ENCODE assay signal across 14 cellular contexts in the genomic region with DNA sequence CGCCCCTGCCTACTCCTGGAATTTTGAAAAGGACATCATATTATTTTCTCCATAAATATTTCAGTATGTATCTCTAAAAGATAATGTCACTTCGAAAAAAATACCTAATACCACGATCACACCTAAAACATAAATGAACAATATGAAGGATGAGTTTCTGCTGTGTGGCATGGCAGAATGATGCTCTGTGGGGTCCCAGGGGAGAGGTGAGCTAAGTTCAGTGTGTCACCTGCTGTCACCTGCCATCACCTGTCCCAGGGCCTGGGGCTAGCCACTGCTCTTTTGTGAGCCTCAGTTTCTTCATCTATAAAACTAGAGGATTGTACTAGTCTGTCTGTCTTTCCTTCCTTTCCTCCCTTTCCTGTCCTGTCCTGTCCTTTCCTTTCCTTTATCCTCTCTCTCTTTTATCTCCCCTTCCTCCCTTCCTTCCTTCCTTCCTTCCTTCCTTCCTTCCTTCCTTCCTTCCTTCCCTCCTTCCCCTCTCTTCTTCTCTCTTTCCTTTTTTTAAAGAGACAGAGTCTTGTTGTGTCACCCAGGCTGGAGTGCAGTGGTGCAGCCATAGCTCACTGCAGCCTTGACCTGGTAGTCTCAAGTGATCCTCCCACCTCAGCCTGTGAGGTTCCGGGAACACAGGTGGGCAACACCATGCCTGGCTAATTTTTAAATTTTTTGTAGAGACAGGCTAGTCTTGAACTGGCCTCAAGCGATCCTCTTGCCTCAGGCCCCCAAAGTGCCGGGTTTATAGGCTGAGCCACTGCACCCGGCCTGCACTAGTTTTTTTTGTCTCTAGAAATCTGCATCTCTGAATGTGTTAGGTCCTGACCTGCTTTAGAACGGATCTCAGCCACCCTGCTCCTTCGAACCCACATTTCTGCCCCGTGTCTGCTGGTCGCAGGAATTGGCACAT. TPM values are rescaled to one million over a fixed set of nuclear protein-coding genes. Genes with fewer than 3 reads are reported as not detected.
DNase-seq lines count a peak whose midpoint lies in the region; ATAC-seq and TF ChIP-seq lines count a peak whose summit lies in the region.
"Had no signal": no experiment of that assay in that cellular context is flagged by ENCODE, and none has a peak within 500 bp of the region (broad histone marks: within the 10 kb centered on the region; RNA-seq: fewer than 3 reads in every experiment).

No MANE protein-coding gene starts in this region.

- H3K27me3 ChIP-seq in DND-41 (ENCODE audit: insufficient read depth, low read length, poor library complexity), result no peaks in the 10 kb centered on the region
- no peaks in the 10 kb centered on the region for H3K27me3 ChIP-seq in iPS-18a (ENCODE audit: control insufficient read depth, insufficient read depth, low read length)

- no peak for ATAC-seq in DND-41 (ENCODE audit: insufficient read depth, low read depth)
- ATAC-seq in stimulated activated memory B cell treated with anti-CD40 and anti-IgM and Interleukin-4, amounts not matched to agents 10 μg/mL and 1 μg/mL and 100 μg/mL, for 72 hours, result no peak
- ATAC-seq in HG03097 (IDR thresholded peaks at IDR 0.05; ENCODE audit: low FRiP score, unreplicated experiment), result no peak
- ATAC-seq: PC-3 had no signal

- H3K9ac ChIP-seq in DND-41 (ENCODE audit: low read depth, low read length) (no peak overlapping the region), iPS-18a (ENCODE audit: low read length) (no peak overlapping the region)

- H3K4me1 ChIP-seq in DND-41 (ENCODE audit: insufficient read depth, low read length) (peaks cover 23% of the 10 kb centered on the region), OCI-LY7 (ENCODE audit: insufficient read depth, low read length, poor library complexity, severe bottlenecking) (peaks cover 100% of the 10 kb centered on the region), iPS-18a (ENCODE audit: control insufficient read depth, low read depth, low read length) (peaks cover 45% of the 10 kb centered on the region)

- POLR2A ChIA-PET in OCI-LY7 (lab: Charles Lee), result interaction anchor here (0.7 to 3.3 kb wide), 14 partner anchors 10 to 125 kb away, joined by 3 to 28 read pairs (median 4); a partner anchor contains a TSS

- TF ChIP-seq CTCF in DND-41 (IDR thresholded peaks at IDR 0.05; ENCODE audit: borderline replicate concordance, extremely low read depth, low read length, poor library complexity, severe bottlenecking) (no peak), OCI-LY7 (conservative IDR thresholded peaks at IDR 0.05; ENCODE audit: low read length) (no peak)

- H3K4me3 ChIP-seq in DND-41 (ENCODE audit: low read depth in 1 of 2, low read length in 2 of 2) (no peak overlapping the region), OCI-LY7 (ENCODE audit: low read depth, low read length, poor library complexity, severe bottlenecking) (peak overlapping the region; percentile 74), iPS-18a (ENCODE audit: low read length) (peak overlapping the region; percentile 27)
- H3K4me3 ChIP-seq: prostate gland had no signal

- H3K27me3 Mint-ChIP-seq in stimulated activated memory B cell treated with anti-CD40 and anti-IgM and Interleukin-4, amounts not matched to agents 10 μg/mL and 1 μg/mL and 100 μg/mL, for 72 hours, result no peaks in the 10 kb centered on the region
- H3K27me3 Mint-ChIP-seq: activated naive CD8-positive, alpha-beta T cell had no signal

- no peak overlapping the region for H3K4me3 Mint-ChIP-seq in stimulated activated memory B cell treated with anti-CD40 and anti-IgM and Interleukin-4, amounts not matched to agents 10 μg/mL and 1 μg/mL and 100 μg/mL, for 72 hours
- H3K4me3 Mint-ChIP-seq: activated naive CD8-positive, alpha-beta T cell had no signal

- H3K9me3 ChIP-seq in DND-41 (ENCODE audit: insufficient read depth, low read length, severe bottlenecking), result no peaks in the 10 kb centered on the region
- peaks cover 4% of the 10 kb centered on the region; the same call in 1 of the 2 replicates for H3K9me3 ChIP-seq in OCI-LY7 (ENCODE audit: low read length)
- H3K9me3 ChIP-seq in iPS-18a (ENCODE audit: control insufficient read depth, low read depth, low read length), result no peaks in the 10 kb centered on the region
- H3K9me3 ChIP-seq: prostate gland had no signal

- intact Hi-C loops in OCI-LY7 (cut with micrococcal nuclease; ENCODE audit: unreplicated experiment), result no loop called here

- DNase-seq in DND-41 (no peak), OCI-LY7 (ENCODE audit: low spot score) (peak; percentile 77), HUDEP-2 (lab: John Stamatoyannopoulos, UW; ENCODE audit: unreplicated experiment in 76 of 76) (no peak), GM19238 (ENCODE audit: insufficient read length, low spot score) (no peak)
- DNase-seq in stimulated activated naive CD4-positive, alpha-beta T cell treated with Interleukin-2 at 50 U/mL for 16 hours (lab: John Stamatoyannopoulos, UW), result no peak
- DNase-seq: activated CD8-positive, alpha-beta memory T cell treated with anti-CD3 and anti-CD28 coated beads, Interleukin-2, amount 50 U/mL, for 4 hours; C1 segment of cervical spinal cord; NCI-H2171; PC-3 had no signal

- no peaks in the 10 kb centered on the region for H3K9me3 Mint-ChIP-seq in stimulated activated memory B cell treated with anti-CD40 and anti-IgM and Interleukin-4, amounts not matched to agents 10 μg/mL and 1 μg/mL and 100 μg/mL, for 72 hours

- no TSS peak for BruUV-seq in OCI-LY7 (replicated peaks; lab: Mats Ljungman, UMichigan)

- no peak overlapping the region for H3K4me2 ChIP-seq in DND-41 (ENCODE audit: insufficient read depth, low read length)
- peak overlapping the region; percentile 100 for H3K4me2 ChIP-seq in OCI-LY7 (ENCODE audit: low read length)

- CTCF ChIA-PET in OCI-LY7 (lab: Charles Lee; ENCODE audit: unreplicated experiment), result no interaction called here

- H3K79me2 ChIP-seq in DND-41 (ENCODE audit: insufficient read depth, low read length), result peaks cover 93% of the 10 kb centered on the region
- H3K79me2 ChIP-seq in OCI-LY7 (ENCODE audit: insufficient read depth, low read depth, low read length), result peaks cover 85% of the 10 kb centered on the region

- no peaks in the 10 kb centered on the region for H3K9me2 ChIP-seq in OCI-LY7 (ENCODE audit: insufficient read depth, low read length)

- H3K4me1 Mint-ChIP-seq in stimulated activated memory B cell treated with anti-CD40 and anti-IgM and Interleukin-4, amounts not matched to agents 10 μg/mL and 1 μg/mL and 100 μg/mL, for 72 hours, result peaks cover 62% of the 10 kb centered on the region

- peak overlapping the region; percentile 79 for H3K27ac Mint-ChIP-seq in stimulated activated memory B cell treated with anti-CD40 and anti-IgM and Interleukin-4, amounts not matched to agents 10 μg/mL and 1 μg/mL and 100 μg/mL, for 72 hours
- H3K27ac Mint-ChIP-seq: activated naive CD8-positive, alpha-beta T cell had no signal

- H2AFZ ChIP-seq in DND-41 (ENCODE audit: low read depth, low read length), result no peak overlapping the region
- no peak overlapping the region for H2AFZ ChIP-seq in OCI-LY7 (ENCODE audit: low read length)

- H3K27ac ChIP-seq in DND-41 (ENCODE audit: low read length), result peak overlapping the region; percentile 29; the same call in 1 of the 2 replicates
- H3K27ac ChIP-seq in OCI-LY7 (ENCODE audit: low read depth, low read length, poor library complexity, severe bottlenecking), result peak overlapping the region; percentile 97
- H3K27ac ChIP-seq in iPS-18a (ENCODE audit: low read length), result no peak overlapping the region

- peaks cover 8% of the 10 kb centered on the region for H3K36me3 Mint-ChIP-seq in stimulated activated memory B cell treated with anti-CD40 and anti-IgM and Interleukin-4, amounts not matched to agents 10 μg/mL and 1 μg/mL and 100 μg/mL, for 72 hours

- H3K36me3 ChIP-seq in DND-41 (ENCODE audit: insufficient read depth, low read length) (peaks cover 14% of the 10 kb centered on the region), OCI-LY7 (ENCODE audit: insufficient read depth, low read length) (peaks cover 28% of the 10 kb centered on the region), iPS-18a (ENCODE audit: control insufficient read depth, low read depth, low read length) (no peaks in the 10 kb centered on the region)
- H3K36me3 ChIP-seq: prostate gland had no signal

- H4K20me1 ChIP-seq in DND-41 (ENCODE audit: insufficient read depth, low read length) (peaks cover 64% of the 10 kb centered on the region), OCI-LY7 (ENCODE audit: insufficient read depth, low read length) (no peaks in the 10 kb centered on the region)

RNA-seq across cellular contexts. Expression of a gene that starts 43.1 kb away (rescaled TPM):
- total RNA-seq in OCI-LY7 (2014; rRNA removed; shearing (Covaris generic)), result 131 and 143 TPM in 2 replicates
- 199 and 247 TPM in 2 replicates for total RNA-seq in OCI-LY7 (2022)

Comparison
In these comparisons a context has a peak if more than half of its experiments do, and no peak if none do; other contexts are left out.
1. H3K4me3 ChIP-seq: peak in OCI-LY7 (single experiment) and iPS-18a (single experiment); none in DND-41 (0 of 2).